Comparison of ENCODE assay signal across 8 cellular contexts in genomic region chr1:204359474-204360255, GRCh38. TPM values are rescaled to one million over a fixed set of nuclear protein-coding genes. Genes with fewer than 3 reads are reported as not detected.
DNase-seq lines count a peak whose midpoint lies in the region; ATAC-seq and TF ChIP-seq lines count a peak whose summit lies in the region.

TSS of gene PLEKHA6 (minus strand) at chr1:204359929. CDS start at chr1:204273727, 86,202 bp downstream.

- TF ChIP-seq CTCF in GM12873 (IDR thresholded peaks at IDR 0.05; ENCODE audit: insufficient read depth, low read depth, low read length, missing control alignments), result peak; percentile 3
- no peak for TF ChIP-seq CTCF in RWPE1 (conservative IDR thresholded peaks at IDR 0.05; ENCODE audit: low read depth)

- H3K27me3 ChIP-seq in ectodermal cell (ENCODE audit: control insufficient read depth, insufficient read depth, low read length, poor library complexity, severe bottlenecking), result peaks cover 20% of the 10 kb centered on the region

- ATAC-seq in natural killer cell treated with Interleukin-12 subunit alpha and Interleukin-12 subunit beta and Interleukin-15 and Interleukin-18, amount 100 ng/mL, for 72 hours, result no peak
- ATAC-seq in GM19463 (IDR thresholded peaks at IDR 0.05; ENCODE audit: unreplicated experiment), result no peak

- CTCF ChIA-PET in RWPE1 (lab: Yijun Ruan, JAX), result interaction anchor here (0.6 to 6.5 kb wide), 8 partner anchors 32 to 261 kb away, joined by 3 to 101 read pairs (median 4); partner anchors contain the start of genes GOLT1A and REN

- peaks cover 0 to 5% of the 10 kb centered on the region in 2 donors for H3K27me3 Mint-ChIP-seq in natural killer cell treated with Interleukin-12 subunit alpha and Interleukin-12 subunit beta and Interleukin-15 and Interleukin-18, amount 100 ng/mL, for 72 hours

- H3K4me1 ChIP-seq in ectodermal cell (ENCODE audit: control insufficient read depth, insufficient read depth, low read length), result peaks cover 34% of the 10 kb centered on the region
- H3K4me1 ChIP-seq in mesodermal cell (ENCODE audit: control insufficient read depth, insufficient read depth, low read length, poor library complexity, severe bottlenecking), result peaks cover 54% of the 10 kb centered on the region

- no peaks in the 10 kb centered on the region for H3K36me3 Mint-ChIP-seq in natural killer cell treated with Interleukin-12 subunit alpha and Interleukin-12 subunit beta and Interleukin-15 and Interleukin-18, amount 100 ng/mL, for 72 hours

- H3K9me3 Mint-ChIP-seq in natural killer cell treated with Interleukin-12 subunit alpha and Interleukin-12 subunit beta and Interleukin-15 and Interleukin-18, amount 100 ng/mL, for 72 hours, result no peaks in the 10 kb centered on the region

- H3K27ac Mint-ChIP-seq in natural killer cell treated with Interleukin-12 subunit alpha and Interleukin-12 subunit beta and Interleukin-15 and Interleukin-18, amount 100 ng/mL, for 72 hours, result no peak within 1 kb of the TSS

- peak within 1 kb of the TSS; percentile 13 for H3K4me3 ChIP-seq in ectodermal cell (ENCODE audit: insufficient read depth, low read depth, low read length)
- H3K4me3 ChIP-seq in mesodermal cell (ENCODE audit: extremely low read depth, insufficient read depth, low read length, poor library complexity, severe bottlenecking), result peak within 1 kb of the TSS; percentile 0

- H3K36me3 ChIP-seq in ectodermal cell (ENCODE audit: control insufficient read depth, insufficient read depth, low read length) (no peaks in the 10 kb centered on the region), mesodermal cell (ENCODE audit: control insufficient read depth, insufficient read depth, low read length) (no peaks in the 10 kb centered on the region)

- POLR2A ChIA-PET in RWPE1 (lab: Yijun Ruan, JAX; ENCODE audit: low non-redundant PET), result no interaction called here

- H3K27ac ChIP-seq in ectodermal cell (ENCODE audit: insufficient read depth, low read depth, low read length, poor library complexity, severe bottlenecking) (no peak within 1 kb of the TSS), mesodermal cell (ENCODE audit: low read depth, low read length, severe bottlenecking) (peak within 1 kb of the TSS; percentile 49), RWPE1 (no peak within 1 kb of the TSS)

- no peaks in the 10 kb centered on the region for H3K9me3 ChIP-seq in ectodermal cell (ENCODE audit: control insufficient read depth, low read length)
- no peaks in the 10 kb centered on the region for H3K9me3 ChIP-seq in mesodermal cell (ENCODE audit: control insufficient read depth, low read length)

- no peak within 1 kb of the TSS for H3K4me3 Mint-ChIP-seq in natural killer cell treated with Interleukin-12 subunit alpha and Interleukin-12 subunit beta and Interleukin-15 and Interleukin-18, amount 100 ng/mL, for 72 hours

- WGBS in ectodermal cell, 2 experiments, result 4% methylated on average over 20 of the region's 20 CpGs
- WGBS in mesodermal cell (ENCODE audit: insufficient coverage in 2 of 2), 2 experiments, result 7 to 11% methylated on average over 12 to 13 of the region's 20 CpGs

- DNase-seq in NCI-H446 treated with DMSO at 0.1 percent for 48 hours (lab: John Stamatoyannopoulos, UW) (peak; percentile 95), RWPE1 (ENCODE audit: low spot score) (no peak), LoVo (ENCODE audit: low spot score) (no peak)
- DNase-seq in natural killer cell treated with Interleukin-12 subunit alpha and Interleukin-12 subunit beta and Interleukin-15 and Interleukin-18, amount 100 ng/mL, for 72 hours (ENCODE audit: low spot score), result no peak

- H3K4me1 Mint-ChIP-seq in natural killer cell treated with Interleukin-12 subunit alpha and Interleukin-12 subunit beta and Interleukin-15 and Interleukin-18, amount 100 ng/mL, for 72 hours (ENCODE audit: low read depth in 2 of 2), result peaks cover 8 to 10% of the 10 kb centered on the region in 2 donors

RNA-seq across cellular contexts. Expression of gene PLEKHA6, which starts in this region (rescaled TPM):
- 6.3 TPM for polyA plus RNA-seq in ectodermal cell (2013, experiment 1 of 4)
- 5.9 TPM for polyA plus RNA-seq in ectodermal cell (2013, experiment 2 of 4)
- 4.2 TPM for polyA plus RNA-seq in ectodermal cell (2013, experiment 3 of 4)
- polyA plus RNA-seq in ectodermal cell (2013, experiment 4 of 4), result 4.6 TPM
- 7.6 TPM for polyA plus RNA-seq in mesodermal cell (2013, experiment 1 of 2)
- 9.2 TPM for polyA plus RNA-seq in mesodermal cell (2013, experiment 2 of 2)
- total RNA-seq in natural killer cell treated with Interleukin-12 subunit alpha and Interleukin-12 subunit beta and Interleukin-15 and Interleukin-18, amount 100 ng/mL, for 72 hours, result under 1 TPM; 0.17 to 0.89 TPM
